36 cellular contexts compared by ENCODE assay signal in the genomic region with DNA sequence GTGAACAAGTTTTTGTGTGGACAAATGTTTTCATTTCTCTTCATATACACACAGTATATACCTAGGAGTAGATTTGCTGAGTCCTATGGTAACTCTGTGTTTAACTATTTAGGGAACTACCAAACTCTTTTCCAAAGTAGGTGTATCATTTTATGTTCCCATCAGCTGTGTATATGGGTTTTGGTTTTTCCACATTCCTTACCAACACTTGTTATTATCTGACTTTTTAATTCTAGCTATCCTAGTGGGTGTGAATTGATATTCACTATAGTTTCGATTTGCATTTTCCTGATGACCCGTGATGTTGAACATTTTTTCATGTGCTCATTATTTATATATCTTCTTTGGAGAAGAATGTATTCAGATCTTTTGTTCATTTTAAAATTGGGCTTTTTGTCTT. TPM values are rescaled to one million over a fixed set of nuclear protein-coding genes. Genes with fewer than 3 reads are reported as not detected.
"Had no signal": no experiment of that assay in that cellular context is flagged by ENCODE, and none has a peak within 500 bp of the region (broad histone marks: within the 10 kb centered on the region; RNA-seq: fewer than 3 reads in every experiment).

No MANE protein-coding gene starts in this region.

- H3K36me3 Mint-ChIP-seq: activated naive CD4-positive, alpha-beta T cell treated with anti-CD3 and anti-CD28 coated beads, Interleukin-2, amount 10 ng/mL, durations not matched to agents 7 days and 5 days; activated naive CD4-positive, alpha-beta T cell treated with anti-CD3 and anti-CD28 coated beads, Interleukin-2, amount 50 U/mL, for 24 hours had no signal

- H3K27ac Mint-ChIP-seq: activated CD4-positive, alpha-beta memory T cell treated with anti-CD3 and anti-CD28 coated beads, Interleukin-2, amount 10 ng/mL, durations not matched to agents 7 days and 5 days; activated CD4-positive, alpha-beta T cell treated with anti-CD3 and anti-CD28 coated beads for 36 hours; activated CD4-positive, alpha-beta T cell treated with anti-CD3 and anti-CD28 coated beads, Interleukin-2, amount 10 ng/mL, durations not matched to agents 7 days and 5 days; activated CD8-positive, alpha-beta memory T cell treated with anti-CD3 and anti-CD28 coated beads, Interleukin-2, amount 10 ng/mL, durations not matched to agents 7 days and 5 days; activated CD8-positive, alpha-beta T cell treated with anti-CD3 and anti-CD28 coated beads, Interleukin-2, amount 10 ng/mL, durations not matched to agents 7 days and 5 days; activated naive CD4-positive, alpha-beta T cell treated with anti-CD3 and anti-CD28 coated beads, Interleukin-2, amount 10 ng/mL, durations not matched to agents 7 days and 5 days; activated naive CD4-positive, alpha-beta T cell treated with anti-CD3 and anti-CD28 coated beads, Interleukin-2, amount 50 U/mL, for 24 hours; activated naive CD8-positive, alpha-beta T cell; activated naive CD8-positive, alpha-beta T cell treated with anti-CD3 and anti-CD28 coated beads, Interleukin-2, amount 10 ng/mL, durations not matched to agents 7 days and 5 days; activated naive CD8-positive, alpha-beta T cell treated with anti-CD3 and anti-CD28 coated beads, Interleukin-2, amount 50 U/mL, for 24 hours; activated T-cell treated with anti-CD3 and anti-CD28 coated beads, Interleukin-2, amount 50 U/mL, for 24 hours; activated T-helper 2 cell treated with anti-CD3 and anti-CD28 coated beads, Interferon-gamma antibody, Interleukin-2, Interleukin-4, amounts not matched to agents 10 μg/mL and 5 μg/mL and 100 μg/mL, durations not matched to agents 14 hours and 24 hours and 36 hours; brain; T-helper 1 cell treated with Interleukin-12 subunit alpha and Interleukin-12 subunit beta and Interleukin-4 antibody, amounts not matched to agents 30 μg/mL and 1 μg/mL, for 36 hours; T-helper 2 cell treated with Interferon-gamma antibody and Interleukin-4, amounts not matched to agents 5 μg/mL and 100 μg/mL, for 36 hours; WTC11 had no signal

- H3K27ac ChIP-seq: cardiac muscle cell, WERI-Rb-1 had no signal

- H3K4me1 Mint-ChIP-seq: activated CD4-positive, alpha-beta memory T cell treated with anti-CD3 and anti-CD28 coated beads, Interleukin-2, amount 10 ng/mL, durations not matched to agents 7 days and 5 days; activated CD4-positive, alpha-beta T cell treated with anti-CD3 and anti-CD28 coated beads for 36 hours; activated CD4-positive, alpha-beta T cell treated with anti-CD3 and anti-CD28 coated beads, Interleukin-2, amount 10 ng/mL, durations not matched to agents 7 days and 5 days; activated CD8-positive, alpha-beta memory T cell treated with anti-CD3 and anti-CD28 coated beads, Interleukin-2, amount 10 ng/mL, durations not matched to agents 7 days and 5 days; activated naive CD4-positive, alpha-beta T cell treated with anti-CD3 and anti-CD28 coated beads, Interleukin-2, amount 10 ng/mL, durations not matched to agents 7 days and 5 days; activated naive CD4-positive, alpha-beta T cell treated with anti-CD3 and anti-CD28 coated beads, Interleukin-2, amount 50 U/mL, for 24 hours; activated naive CD8-positive, alpha-beta T cell treated with anti-CD3 and anti-CD28 coated beads, Interleukin-2, amount 50 U/mL, for 24 hours had no signal

- ATAC-seq: activated CD4-positive, alpha-beta T cell treated with anti-CD3 and anti-CD28 coated beads for 36 hours; activated CD4-positive, CD25-positive, alpha-beta regulatory T cell treated with anti-CD3 and anti-CD28 coated beads, Interleukin-2, amount 50 U/mL, for 24 hours; activated CD8-positive, alpha-beta memory T cell treated with anti-CD3 and anti-CD28 coated beads, Interleukin-2, amount 10 ng/mL, durations not matched to agents 7 days and 5 days; activated CD8-positive, alpha-beta T cell treated with anti-CD3 and anti-CD28 coated beads, Interleukin-2, amount 10 ng/mL, durations not matched to agents 7 days and 5 days; activated naive CD8-positive, alpha-beta T cell treated with anti-CD3 and anti-CD28 coated beads, Interleukin-2, amount 50 U/mL, for 24 hours; WTC11 had no signal

- H3K4me3 ChIP-seq: cardiac muscle cell had no signal

- H3K27me3 ChIP-seq: cardiac muscle cell had no signal

- H3K36me3 ChIP-seq: cardiac muscle cell, WERI-Rb-1 had no signal

- DNase-seq: activated CD4-positive, alpha-beta memory T cell treated with anti-CD3 and anti-CD28 coated beads, Interleukin-2, amount 10 ng/mL, durations not matched to agents 7 days and 5 days; activated CD4-positive, alpha-beta T cell treated with anti-CD3 and anti-CD28 coated beads for 1 hour; activated CD4-positive, alpha-beta T cell treated with anti-CD3 and anti-CD28 coated beads for 36 hours; activated CD4-positive, alpha-beta T cell treated with anti-CD3 and anti-CD28 coated beads for 48 hours; activated CD4-positive, alpha-beta T cell treated with anti-CD3 and anti-CD28 coated beads, Interleukin-2, amount 10 ng/mL, durations not matched to agents 7 days and 5 days; activated CD4-positive, alpha-beta T cell treated with anti-CD3 and anti-CD28 coated beads, Interleukin-2, amount 50 U/mL, for 48 hours; activated CD4-positive, CD25-positive, alpha-beta regulatory T cell; activated CD8-positive, alpha-beta memory T cell treated with anti-CD3 and anti-CD28 coated beads, Interleukin-2, amount 10 ng/mL, durations not matched to agents 7 days and 5 days; activated CD8-positive, alpha-beta memory T cell treated with anti-CD3 and anti-CD28 coated beads, Interleukin-2, amount 50 U/mL, for 48 hours; activated CD8-positive, alpha-beta T cell treated with anti-CD3 and anti-CD28 coated beads, Interleukin-2, amount 10 ng/mL, durations not matched to agents 7 days and 5 days; activated effector memory CD4-positive, alpha-beta T cell treated with Interleukin-2 at 50 U/mL for 16 hours; activated gamma-delta T cell; activated naive CD4-positive, alpha-beta T cell treated with anti-CD3 and anti-CD28 coated beads, Interleukin-2, amount 10 ng/mL, durations not matched to agents 7 days and 5 days; activated naive CD4-positive, alpha-beta T cell treated with Interleukin-2 at 50 U/mL for 16 hours; activated naive CD8-positive, alpha-beta T cell treated with anti-CD3 and anti-CD28 coated beads, Interleukin-2, amount 10 ng/mL, durations not matched to agents 7 days and 5 days; activated naive CD8-positive, alpha-beta T cell treated with anti-CD3 and anti-CD28 coated beads, Interleukin-2, amount 50 U/mL, for 24 hours; activated T-cell treated with anti-CD3 and anti-CD28 coated beads, Interleukin-2, amount 50 U/mL, for 24 hours; activated T-cell treated with anti-CD3 and anti-CD28 coated beads, Interleukin-2, amount 50 U/mL, for 48 hours; amygdala; aorta; caudate nucleus; cerebellar nuclear complex; T-helper 1 cell; T-helper 2 cell; T-helper 9 cell; WERI-Rb-1 had no signal

- H3K9me3 Mint-ChIP-seq: activated naive CD4-positive, alpha-beta T cell treated with anti-CD3 and anti-CD28 coated beads, Interleukin-2, amount 50 U/mL, for 24 hours; central memory CD8-positive, alpha-beta T cell had no signal

- H3K4me3 Mint-ChIP-seq: activated CD4-positive, alpha-beta memory T cell treated with anti-CD3 and anti-CD28 coated beads, Interleukin-2, amount 10 ng/mL, durations not matched to agents 7 days and 5 days; activated CD4-positive, alpha-beta T cell treated with anti-CD3 and anti-CD28 coated beads for 36 hours; activated CD4-positive, alpha-beta T cell treated with anti-CD3 and anti-CD28 coated beads, Interleukin-2, amount 10 ng/mL, durations not matched to agents 7 days and 5 days; activated CD8-positive, alpha-beta memory T cell treated with anti-CD3 and anti-CD28 coated beads, Interleukin-2, amount 10 ng/mL, durations not matched to agents 7 days and 5 days; activated CD8-positive, alpha-beta T cell treated with anti-CD3 and anti-CD28 coated beads, Interleukin-2, amount 10 ng/mL, durations not matched to agents 7 days and 5 days; activated naive CD4-positive, alpha-beta T cell treated with anti-CD3 and anti-CD28 coated beads, Interleukin-2, amount 10 ng/mL, durations not matched to agents 7 days and 5 days; activated naive CD4-positive, alpha-beta T cell treated with anti-CD3 and anti-CD28 coated beads, Interleukin-2, amount 50 U/mL, for 24 hours; activated naive CD8-positive, alpha-beta T cell; activated naive CD8-positive, alpha-beta T cell treated with anti-CD3 and anti-CD28 coated beads, Interleukin-2, amount 10 ng/mL, durations not matched to agents 7 days and 5 days; activated naive CD8-positive, alpha-beta T cell treated with anti-CD3 and anti-CD28 coated beads, Interleukin-2, amount 50 U/mL, for 24 hours; activated T-cell treated with anti-CD3 and anti-CD28 coated beads, Interleukin-2, amount 50 U/mL, for 24 hours; central memory CD8-positive, alpha-beta T cell; T-helper 1 cell treated with Interleukin-12 subunit alpha and Interleukin-12 subunit beta and Interleukin-4 antibody, amounts not matched to agents 30 μg/mL and 1 μg/mL, for 36 hours; T-helper 2 cell treated with Interferon-gamma antibody and Interleukin-4, amounts not matched to agents 5 μg/mL and 100 μg/mL, for 36 hours; WTC11 had no signal

RNA-seq across cellular contexts. Expression of gene C9orf43, which starts 56.6 kb away (rescaled TPM):
- polyA plus RNA-seq: aorta had no signal
